ENCODE assay signal across 1 cellular context in the genomic region with DNA sequence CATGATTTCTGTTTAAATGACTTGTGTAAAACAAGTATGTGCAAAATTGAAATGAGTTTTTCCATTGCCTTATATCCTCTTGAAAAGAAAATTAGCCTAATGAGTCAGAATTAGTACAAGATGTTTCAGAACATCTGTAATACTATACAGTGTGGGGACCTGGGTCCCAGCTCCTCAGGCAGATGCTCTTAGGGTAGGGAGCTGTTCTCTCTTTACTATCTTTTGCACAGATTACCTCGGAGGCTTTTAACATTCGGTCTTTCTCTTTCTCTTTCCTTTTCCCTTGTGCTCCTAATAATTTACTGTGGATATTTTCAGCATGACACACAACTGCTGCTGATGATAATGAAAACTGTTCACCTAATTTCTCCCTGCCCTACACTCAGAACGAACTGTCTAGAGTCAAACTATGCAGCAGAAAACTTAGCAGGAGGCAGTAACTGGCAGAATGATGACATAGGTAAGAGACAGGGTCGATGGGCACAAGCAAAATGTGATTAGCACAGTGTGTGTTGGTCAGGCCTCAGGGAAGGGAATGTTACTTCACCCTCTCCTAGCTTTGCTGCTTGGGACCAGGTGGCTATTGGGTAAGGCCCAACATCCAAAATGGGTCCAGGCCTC.
TF ChIP-seq lines count a peak whose summit lies in the region.

No MANE protein-coding gene starts in this region.

TF ChIP-seq in SK-N-SH, 30 proteins besides CTCF, POLR2A, EP300 and RAD21:
- no peak for TF ChIP-seq PBX3 (IDR thresholded peaks at IDR 0.05)
- no peak for TF ChIP-seq RFX5 (IDR thresholded peaks at IDR 0.05; ENCODE audit: low read length)
- TF ChIP-seq RCOR1 (IDR thresholded peaks at IDR 0.05; ENCODE audit: low read length): no peak
- no peak for TF ChIP-seq FOSL2 (IDR thresholded peaks at IDR 0.05; ENCODE audit: borderline replicate concordance, low read depth)
- TF ChIP-seq EZH2phosphoT487 (IDR thresholded peaks at IDR 0.05; ENCODE audit: borderline replicate concordance, low read depth): no peak
- TF ChIP-seq NRF1 (IDR thresholded peaks at IDR 0.05; ENCODE audit: low read depth, low read length): no peak
- TF ChIP-seq TEAD4 (IDR thresholded peaks at IDR 0.05; ENCODE audit: borderline replicate concordance, insufficient read depth): no peak
- TF ChIP-seq SMC3 (IDR thresholded peaks at IDR 0.05; ENCODE audit: low read depth, low read length): no peak
- no peak for TF ChIP-seq YY1 (IDR thresholded peaks at IDR 0.05; ENCODE audit: low read depth)
- TF ChIP-seq, protein P1, sequence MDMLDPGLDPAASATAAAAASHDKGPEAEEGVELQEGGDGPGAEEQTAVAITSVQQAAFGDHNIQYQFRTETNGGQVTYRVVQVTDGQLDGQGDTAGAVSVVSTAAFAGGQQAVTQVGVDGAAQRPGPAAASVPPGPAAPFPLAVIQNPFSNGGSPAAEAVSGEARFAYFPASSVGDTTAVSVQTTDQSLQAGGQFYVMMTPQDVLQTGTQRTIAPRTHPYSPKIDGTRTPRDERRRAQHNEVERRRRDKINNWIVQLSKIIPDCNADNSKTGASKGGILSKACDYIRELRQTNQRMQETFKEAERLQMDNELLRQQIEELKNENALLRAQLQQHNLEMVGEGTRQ (IDR thresholded peaks at IDR 0.05; ENCODE audit: borderline replicate concordance, low read depth, low read length): no peak
- TF ChIP-seq ELF1 (IDR thresholded peaks at IDR 0.05): no peak
- TF ChIP-seq MEF2A (IDR thresholded peaks at IDR 0.05; ENCODE audit: borderline replicate concordance, low read depth): no peak
- no peak for TF ChIP-seq TCF12 (IDR thresholded peaks at IDR 0.05)
- TF ChIP-seq FOXJ3 (CRISPR knock-in tag; IDR thresholded peaks at IDR 0.05): no peak
- no peak for TF ChIP-seq REST (IDR thresholded peaks at IDR 0.05; ENCODE audit: low read depth, low read length)
- TF ChIP-seq, protein P2, sequence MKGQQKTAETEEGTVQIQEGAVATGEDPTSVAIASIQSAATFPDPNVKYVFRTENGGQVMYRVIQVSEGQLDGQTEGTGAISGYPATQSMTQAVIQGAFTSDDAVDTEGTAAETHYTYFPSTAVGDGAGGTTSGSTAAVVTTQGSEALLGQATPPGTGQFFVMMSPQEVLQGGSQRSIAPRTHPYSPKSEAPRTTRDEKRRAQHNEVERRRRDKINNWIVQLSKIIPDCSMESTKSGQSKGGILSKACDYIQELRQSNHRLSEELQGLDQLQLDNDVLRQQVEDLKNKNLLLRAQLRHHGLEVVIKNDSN (IDR thresholded peaks at IDR 0.05; ENCODE audit: borderline replicate concordance, low read depth): no peak
- TF ChIP-seq SIN3A (IDR thresholded peaks at IDR 0.05; ENCODE audit: borderline replicate concordance, low read depth, low read length): no peak
TF ChIP-seq in SK-N-SH: peak in this region for 0.
